In the genomic region with DNA sequence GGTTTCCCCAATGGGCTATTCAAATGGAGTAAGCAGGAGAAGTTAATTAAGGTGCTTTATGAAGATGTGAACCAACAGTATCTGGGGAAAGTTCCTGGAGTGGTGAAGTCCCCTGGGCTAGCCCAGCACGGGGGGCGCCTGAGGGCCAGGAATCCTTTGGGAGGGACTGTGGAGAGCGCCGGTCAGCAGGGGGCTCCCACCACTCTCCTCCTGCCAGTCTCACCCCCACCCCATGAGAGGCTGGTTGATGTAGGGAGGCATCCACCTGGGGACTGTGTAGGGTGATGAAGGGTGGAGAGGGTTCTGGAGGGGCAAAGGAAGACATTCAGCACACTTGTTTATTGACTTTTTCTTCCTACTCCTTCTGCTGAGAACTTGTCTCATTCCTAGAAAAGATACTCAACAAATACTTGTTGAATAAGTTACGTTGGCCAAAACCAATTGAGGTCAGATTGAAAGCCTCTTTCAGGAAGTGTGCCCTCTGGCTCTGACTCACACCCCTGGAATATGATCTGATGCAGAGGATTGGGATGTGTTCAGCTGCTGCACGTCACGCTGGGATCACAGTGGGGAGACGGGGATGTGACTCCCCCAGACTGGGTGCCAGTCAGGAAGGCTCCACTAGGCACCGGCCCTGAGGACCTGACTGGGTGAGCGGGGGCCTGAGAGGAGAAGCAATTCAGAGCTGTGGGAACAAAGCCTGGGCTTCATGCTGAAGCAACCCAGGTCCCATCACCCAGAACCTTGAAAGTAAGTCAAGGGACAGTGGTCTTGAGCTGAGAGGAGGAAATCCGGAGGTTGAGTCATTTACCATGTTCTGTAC, we compare ENCODE assay signal across 9 cellular contexts. TPM values are rescaled to one million over a fixed set of nuclear protein-coding genes. Genes with fewer than 3 reads are reported as not detected.
DNase-seq lines count a peak whose midpoint lies in the region; ATAC-seq and TF ChIP-seq lines count a peak whose summit lies in the region.
"Had no signal": no experiment of that assay in that cellular context is flagged by ENCODE, and none has a peak within 500 bp of the region (broad histone marks: within the 10 kb centered on the region; RNA-seq: fewer than 3 reads in every experiment).

No MANE protein-coding gene starts in this region.

- CTCF ChIA-PET in BJ (lab: Yijun Ruan, JAX) = interaction anchor here (0.6 to 24.8 kb wide), 9 partner anchors 10 to 150 kb away, joined by 3 to 815 read pairs (median 9); a partner anchor contains a TSS

- H3K36me3 ChIP-seq in BJ (ENCODE audit: control insufficient read depth, insufficient read depth, low read length) = no peaks in the 10 kb centered on the region
- no peaks in the 10 kb centered on the region for H3K36me3 ChIP-seq in ascending aorta
- no peaks in the 10 kb centered on the region for H3K36me3 ChIP-seq in lung (ENCODE audit: control insufficient read depth in 2 of 2, insufficient read depth in 2 of 2, low read length in 2 of 2)
- H3K36me3 ChIP-seq: transverse colon had no signal

- 47 to 54% methylated on average over 11 of the region's 11 CpGs for WGBS in lung, 2 donors

- POLR2A ChIA-PET in BJ (lab: Charles Lee) = no interaction called here

- no peak overlapping the region for H3K27ac ChIP-seq in ascending aorta
- peak overlapping the region in 1 of 2 donors; percentile 37 for H3K27ac ChIP-seq in lung (ENCODE audit: low read depth in 1 of 2, low read length in 1 of 2)
- H3K27ac ChIP-seq: transverse colon had no signal

- H3K4me1 ChIP-seq in ascending aorta (peaks cover 0 to 3% of the 10 kb centered on the region in 2 donors), lung (ENCODE audit: control insufficient read depth in 2 of 2, insufficient read depth in 2 of 2, low read length in 2 of 2) (peaks cover 0 to 5% of the 10 kb centered on the region in 2 donors)

- H3K9me3 ChIP-seq in ascending aorta = no peaks in the 10 kb centered on the region
- H3K9me3 ChIP-seq in lung (ENCODE audit: control insufficient read depth in 2 of 2, insufficient read depth in 1 of 2, low read length in 1 of 2) = no peaks in the 10 kb centered on the region
- H3K9me3 ChIP-seq: transverse colon had no signal

- intact Hi-C loops in ascending aorta (cut with DNase I) = no loop called here

- DNase-seq in BJ (ENCODE audit: low read depth) = peak; percentile 92
- peak; percentile 96 for DNase-seq in HPDE6-E6E7 (ENCODE audit: extremely low spot score)
- peak; percentile 33 to 87 for DNase-seq in ascending aorta (ENCODE audit: low spot score in 2 of 2)
- DNase-seq in lung (ENCODE audit: low spot score) = peak; percentile 67
- no peak for DNase-seq in NCI-H187 treated with DMSO at 0.1 percent for 48 hours (lab: John Stamatoyannopoulos, UW)
- DNase-seq in germinal center (ENCODE audit: low spot score) = no peak
- no peak for DNase-seq in NCI-H526 treated with DMSO at 0.1 percent for 48 hours (lab: John Stamatoyannopoulos, UW)
- no peak for DNase-seq in activated CD4-positive, alpha-beta T cell treated with anti-CD3 and anti-CD28 coated beads for 48 hours
- DNase-seq: transverse colon had no signal

- ATAC-seq in lung (ENCODE audit: insufficient read depth, low FRiP score) = peak; percentile 81

- no peak for TF ChIP-seq CTCF in BJ (IDR thresholded peaks at IDR 0.05; ENCODE audit: insufficient read depth, low read depth, low read length)
- no peak for TF ChIP-seq CTCF in ascending aorta (IDR thresholded peaks at IDR 0.05)
- no peak for TF ChIP-seq CTCF in lung (IDR thresholded peaks at IDR 0.05; ENCODE audit: control extremely low read depth, extremely low read depth)

- peaks cover under 1% of the 10 kb centered on the region; the same call in 1 of the 2 replicates for H3K27me3 ChIP-seq in BJ (ENCODE audit: control insufficient read depth, insufficient read depth, low read length)
- H3K27me3 ChIP-seq in ascending aorta = no peaks in the 10 kb centered on the region
- H3K27me3 ChIP-seq in lung (ENCODE audit: control insufficient read depth, insufficient read depth) = no peaks in the 10 kb centered on the region

- no peak overlapping the region for H3K4me3 ChIP-seq in BJ (ENCODE audit: low read depth, low read length)
- H3K4me3 ChIP-seq in ascending aorta = no peak overlapping the region
- H3K4me3 ChIP-seq in lung = no peak overlapping the region
- H3K4me3 ChIP-seq: transverse colon had no signal

RNA-seq across cellular contexts. Expression of a gene that starts 4.2 kb away (rescaled TPM):
- polyA plus RNA-seq in BJ (2011; rRNA removed) (not detected in 2 replicates), lung (1 to 10 TPM in 1 of 2 donors, under 1 TPM in 1; 0.16 to 3.5 TPM)
- polyA minus RNA-seq in BJ (2011; rRNA and poly(A)+ RNA removed) = not detected in 2 replicates
- total RNA-seq in ascending aorta (not detected), lung (under 1 TPM in 1 of 2 donors, not detected in 1; 0.67 TPM)
- total RNA-seq: transverse colon had no signal

RNA-seq across cellular contexts. Expression of a gene that starts 10.1 kb away (rescaled TPM):
- polyA plus RNA-seq in BJ (2011; rRNA removed) = 0.05 and 0.07 TPM in 2 replicates
- polyA minus RNA-seq in BJ (2011; rRNA and poly(A)+ RNA removed) = not detected in 2 replicates
- not detected for total RNA-seq in ascending aorta
- not detected for total RNA-seq in lung
- polyA plus RNA-seq in lung = not detected
- total RNA-seq: transverse colon had no signal

RNA-seq across cellular contexts. Expression of a gene that starts 19.6 kb away (rescaled TPM):
- polyA plus RNA-seq in BJ (2011; rRNA removed) (104 and 112 TPM in 2 replicates), lung (10 to 100 TPM; 26.0 to 64.9 TPM)
- polyA minus RNA-seq in BJ (2011; rRNA and poly(A)+ RNA removed) = 34.0 and 62.0 TPM in 2 replicates
- total RNA-seq in ascending aorta (2.2 TPM), lung (10 to 100 TPM; 23.9 to 56.7 TPM)

RNA-seq across cellular contexts. Expression of a gene that starts 19.9 kb away (rescaled TPM):
- 120 and 123 TPM in 2 replicates for polyA plus RNA-seq in BJ (2011; rRNA removed)
- 74.7 and 90.4 TPM in 2 replicates for polyA minus RNA-seq in BJ (2011; rRNA and poly(A)+ RNA removed)
- 58.9 TPM for total RNA-seq in ascending aorta
- 100 to 1,000 TPM; 125 to 154 TPM for total RNA-seq in lung
- 100 to 1,000 TPM in 1 of 2 donors, 10 to 100 TPM in 1; 76.3 to 106 TPM for polyA plus RNA-seq in lung

RNA-seq across cellular contexts. Expression of a gene that starts 57.6 kb away (rescaled TPM):
- polyA plus RNA-seq in BJ (2011; rRNA removed) (9.0 and 14.8 TPM in 2 replicates), lung (1 to 10 TPM; 2.0 to 4.8 TPM)
- polyA minus RNA-seq in BJ (2011; rRNA and poly(A)+ RNA removed) = 6.2 and 14.3 TPM in 2 replicates
- total RNA-seq in ascending aorta (5.9 TPM), lung (1 to 10 TPM; 4.2 to 4.6 TPM)

Comparison
In these comparisons a context has a peak if more than half of its experiments do, and no peak if none do; other contexts are left out.
1. DNase-seq: peak in BJ (single experiment), HPDE6-E6E7 (single experiment), ascending aorta (2 of 2) and lung (single experiment); none in NCI-H187 treated with DMSO at 0.1 percent for 48 hours (single experiment), germinal center (single experiment), NCI-H526 treated with DMSO at 0.1 percent for 48 hours (single experiment) and activated CD4-positive, alpha-beta T cell treated with anti-CD3 and anti-CD28 coated beads for 48 hours (single experiment).